Comparison of ENCODE assay signal across 8 cellular contexts in genomic region chr9:114503522-114504340, GRCh38. TPM values are rescaled to one million over a fixed set of nuclear protein-coding genes. Genes with fewer than 3 reads are reported as not detected.
DNase-seq lines count a peak whose midpoint lies in the region; ATAC-seq and TF ChIP-seq lines count a peak whose summit lies in the region.

No MANE protein-coding gene starts in this region.

- no peaks in the 10 kb centered on the region for H3K9me3 ChIP-seq in cardiac muscle cell (ENCODE audit: low read depth)
- no peaks in the 10 kb centered on the region for H3K9me3 ChIP-seq in mesodermal cell (ENCODE audit: control insufficient read depth, low read length)
- H3K9me3 ChIP-seq in transverse colon, result no peaks in the 10 kb centered on the region

- ATAC-seq in left ventricle myocardium superior, result no peak

- TF ChIP-seq EP300 in transverse colon (IDR thresholded peaks at IDR 0.05; ENCODE audit: low read depth), result no peak

- H3K27me3 ChIP-seq in cardiac muscle cell (peaks cover 30% of the 10 kb centered on the region), transverse colon (peaks cover 4% of the 10 kb centered on the region)

- no peak for TF ChIP-seq CTCF in cardiac muscle cell (IDR thresholded peaks at IDR 0.05; ENCODE audit: low read depth, low read length)
- TF ChIP-seq CTCF in astrocyte of the cerebellum (IDR thresholded peaks at IDR 0.05; ENCODE audit: low read depth, low read length, missing control alignments), result no peak
- TF ChIP-seq CTCF in transverse colon (IDR thresholded peaks at IDR 0.05), result no peak

- H3K36me3 ChIP-seq in cardiac muscle cell (no peaks in the 10 kb centered on the region), mesodermal cell (ENCODE audit: control insufficient read depth, insufficient read depth, low read length) (no peaks in the 10 kb centered on the region), transverse colon (no peaks in the 10 kb centered on the region)

- H3K4me1 ChIP-seq in cardiac muscle cell (ENCODE audit: low read depth) (peaks cover 24% of the 10 kb centered on the region), mesodermal cell (ENCODE audit: control insufficient read depth, insufficient read depth, low read length, poor library complexity, severe bottlenecking) (peaks cover 21% of the 10 kb centered on the region), transverse colon (peaks cover 5 to 27% (median 19%) of the 10 kb centered on the region in 4 donors)

- DNase-seq in cardiac muscle cell (ENCODE audit: low read depth in 1 of 2, low spot score in 1 of 2) (no peak), left ventricle myocardium superior (no peak), astrocyte of the cerebellum (ENCODE audit: low read depth) (no peak), transverse colon (no peak), NCI-H446 (lab: John Stamatoyannopoulos, UW) (no peak), HPDE6-E6E7 (ENCODE audit: extremely low spot score) (no peak)
- DNase-seq in stimulated activated CD4-positive, alpha-beta T cell treated with anti-CD3 and anti-CD28 coated beads, Interleukin-4, amount 100 ng/mL, for 24 hours, result no peak

- in situ Hi-C loops in astrocyte of the cerebellum (cut with HindIII; ENCODE audit: low sequenced_read_pairs) (no loop called here), transverse colon (cut with MboI; ENCODE audit: low pct_ligation_motif_present in 1 of 4, low pct_unique_long_range_greater_than_20kb in 1 of 4, low sequenced_read_pairs in 3 of 4) (loop anchor here in 1 of 4 donors (10.0 kb wide), 1 partner anchor 99 kb away; no protein-coding TSS in a partner anchor)

- no peak for TF ChIP-seq POLR2A in transverse colon (IDR thresholded peaks at IDR 0.05)

- peak overlapping the region; percentile 79 for H3K4me3 ChIP-seq in cardiac muscle cell
- peak overlapping the region; percentile 65 for H3K4me3 ChIP-seq in astrocyte of the cerebellum (ENCODE audit: low read depth, low read length)
- H3K4me3 ChIP-seq in mesodermal cell (ENCODE audit: extremely low read depth, insufficient read depth, low read length, poor library complexity, severe bottlenecking), result peak overlapping the region; percentile 67
- peak overlapping the region; percentile 59 to 73 (median 72) for H3K4me3 ChIP-seq in transverse colon

- 74 to 83% methylated on average over 17 of the region's 18 CpGs for WGBS in mesodermal cell (ENCODE audit: insufficient coverage in 2 of 2), 2 experiments
- 82 to 85% methylated on average over 5 to 18 of the region's 18 CpGs for WGBS in transverse colon (ENCODE audit: low coverage in 1 of 2), 2 donors

- H3K27ac ChIP-seq in cardiac muscle cell, result no peak overlapping the region
- H3K27ac ChIP-seq in mesodermal cell (ENCODE audit: low read depth, low read length, severe bottlenecking), result no peak overlapping the region
- peak overlapping the region; percentile 74 to 89 (median 82) for H3K27ac ChIP-seq in transverse colon

- intact Hi-C loops in left ventricle myocardium superior (cut with micrococcal nuclease), result no loop called here
- intact Hi-C loops in transverse colon (cut with DNase I; ENCODE audit: low total_unique reads), result loop anchor here (10.0 kb wide), 1 partner anchor 81 kb away; the partner anchor contains the start of gene ATP6V1G1

RNA-seq across cellular contexts. Expression of gene WHRN, which starts 1.5 kb away (rescaled TPM):
- total RNA-seq in cardiac muscle cell (7.3 and 12.5 TPM in 2 replicates), left ventricle myocardium superior (0.57 TPM), transverse colon (10 to 100 TPM in 2 of 4 donors, 1 to 10 TPM in 2; 5.4 to 23.6 (median 8.5) TPM)
- 10.8 and 12.8 TPM in 2 replicates for polyA plus RNA-seq in cardiac muscle cell
- 13.6 TPM for polyA plus RNA-seq in mesodermal cell (2013, experiment 1 of 2)
- polyA plus RNA-seq in mesodermal cell (2013, experiment 2 of 2), result 10.5 TPM

Comparison
In these comparisons a context has a peak if more than half of its experiments do, and no peak if none do; other contexts are left out.
1. H3K27ac ChIP-seq: peak in transverse colon (4 of 4); none in cardiac muscle cell (single experiment) and mesodermal cell (single experiment).
2. Peak in every context shown above with its lines, with median percentiles within 50 percentile points of each other: H3K4me3 ChIP-seq.